16 cellular contexts compared by ENCODE assay signal in the genomic region with DNA sequence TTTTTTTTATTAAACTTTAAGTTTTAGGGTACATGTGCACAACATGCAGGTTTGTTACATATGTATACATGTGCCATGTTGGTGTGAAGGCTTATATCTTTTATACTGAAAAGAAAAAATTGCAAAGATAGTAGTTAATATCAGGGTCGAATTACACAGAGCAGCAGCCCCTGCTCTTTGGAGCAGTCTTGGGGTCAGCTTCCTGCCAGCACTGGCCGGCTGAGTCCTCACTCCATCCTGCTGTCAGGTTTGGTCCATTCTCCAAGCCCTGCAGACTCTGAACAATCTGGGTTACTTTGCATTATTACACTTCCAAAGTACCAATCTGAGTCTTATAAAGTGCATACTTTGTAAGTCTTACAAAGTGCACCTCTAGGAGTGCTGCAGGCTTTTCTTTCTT.
A peak's percentile ranks its signal among the peaks of the same experiment; 100 is the strongest.
DNase-seq lines count a peak whose midpoint lies in the region; ATAC-seq, FAIRE-seq and TF ChIP-seq lines count a peak whose summit lies in the region.
"Had no signal": no experiment of that assay in that cellular context is flagged by ENCODE, and none has a peak within 500 bp of the region (broad histone marks: within the 10 kb centered on the region; RNA-seq: fewer than 3 reads in every experiment).

No MANE protein-coding gene starts in this region.

- intact Hi-C loops in tibial artery (cut with DNase I; ENCODE audit: low total_unique reads): no loop called here

- H3K36me3 ChIP-seq in endodermal cell (ENCODE audit: control insufficient read depth, insufficient read depth, low read length) (no peaks in the 10 kb centered on the region), tibial artery (peaks cover 0 to 13% (median 12%) of the 10 kb centered on the region in 3 donors)

- H3K9me3 Mint-ChIP-seq in endodermal cell (no peaks in the 10 kb centered on the region), nephron progenitor cell (no peaks in the 10 kb centered on the region)
- H3K9me3 Mint-ChIP-seq: CD8-positive, alpha-beta T cell had no signal

- H3K27ac Mint-ChIP-seq in endodermal cell: no peak overlapping the region
- H3K27ac Mint-ChIP-seq in nephron progenitor cell: no peak overlapping the region
- H3K27ac Mint-ChIP-seq: CD14-positive monocyte; CD8-positive, alpha-beta T cell had no signal

- no peaks in the 10 kb centered on the region for H3K36me3 Mint-ChIP-seq in endodermal cell (ENCODE audit: low read depth)
- H3K36me3 Mint-ChIP-seq in nephron progenitor cell (ENCODE audit: low read depth): no peaks in the 10 kb centered on the region
- H3K36me3 Mint-ChIP-seq: CD14-positive monocyte; CD8-positive, alpha-beta T cell had no signal

- H3K27me3 ChIP-seq in endodermal cell (ENCODE audit: control insufficient read depth, insufficient read depth, low read length, poor library complexity, severe bottlenecking): no peaks in the 10 kb centered on the region
- H3K27me3 ChIP-seq in tibial artery: no peaks in the 10 kb centered on the region
- no peaks in the 10 kb centered on the region for H3K27me3 ChIP-seq in foreskin keratinocyte

- 44 to 71% methylated on average over 1 to 2 of the region's 2 CpGs for WGBS in endodermal cell (ENCODE audit: insufficient coverage in 1 of 2, insufficient read length in 1 of 2), 2 experiments

- no peaks in the 10 kb centered on the region for H3K4me1 ChIP-seq in endodermal cell (ENCODE audit: control insufficient read depth, insufficient read depth, low read length)
- H3K4me1 ChIP-seq in tibial artery: peaks cover 0 to 100% (median 34%) of the 10 kb centered on the region in 4 donors
- H3K4me1 ChIP-seq in foreskin keratinocyte: no peaks in the 10 kb centered on the region
- H3K4me1 ChIP-seq: A549 had no signal

- FAIRE-seq in urothelium cell line (lab: Jason Lieb, UNC): no peak
- FAIRE-seq: A549, GM12892 had no signal

- H3K9me3 ChIP-seq in endodermal cell (ENCODE audit: control insufficient read depth, low read length): no peaks in the 10 kb centered on the region
- H3K9me3 ChIP-seq in tibial artery: no peaks in the 10 kb centered on the region
- H3K9me3 ChIP-seq: A549 had no signal

- no peak overlapping the region for H3K4me3 ChIP-seq in endodermal cell (ENCODE audit: low read length)
- H3K4me3 ChIP-seq in tibial artery: no peak overlapping the region
- H3K4me3 ChIP-seq: A549 had no signal

- H3K4me3 Mint-ChIP-seq in endodermal cell (no peak overlapping the region), nephron progenitor cell (no peak overlapping the region)
- H3K4me3 Mint-ChIP-seq: CD14-positive monocyte; CD8-positive, alpha-beta T cell had no signal

- peak; percentile 41; the same call in 1 of the 3 replicates for ATAC-seq in SK-N-SH treated with all-trans-retinoic acid at 6 μM for 48 hours
- ATAC-seq in foreskin keratinocyte: no peak
- ATAC-seq: A549; CD8-positive, alpha-beta T cell had no signal

- no peak for DNase-seq in endodermal cell
- DNase-seq in nephron progenitor cell: peak; percentile 15
- DNase-seq in tibial artery: no peak
- no peak for DNase-seq in urothelium cell line (ENCODE audit: low spot score)
- DNase-seq in NCI-H2107 treated with DMSO at 0.1 percent for 48 hours (lab: John Stamatoyannopoulos, UW; ENCODE audit: unreplicated experiment): no peak
- no peak for DNase-seq in glomerular visceral epithelial cell (ENCODE audit: extremely low spot score)
- no peak for DNase-seq in foreskin keratinocyte
- DNase-seq: CD8-positive, alpha-beta T cell; COR-L47; DND-41; GDM1; H7 had no signal

- peaks cover 3% of the 10 kb centered on the region for H3K4me1 Mint-ChIP-seq in endodermal cell
- no peaks in the 10 kb centered on the region for H3K4me1 Mint-ChIP-seq in nephron progenitor cell
- H3K4me1 Mint-ChIP-seq: CD14-positive monocyte had no signal

- TF ChIP-seq CTCF in endodermal cell (conservative IDR thresholded peaks at IDR 0.05) (peak; percentile 35), nephron progenitor cell (IDR thresholded peaks at IDR 0.05) (no peak), tibial artery (IDR thresholded peaks at IDR 0.05) (no peak), foreskin keratinocyte (conservative IDR thresholded peaks at IDR 0.05) (no peak)

- no peak overlapping the region for H3K9ac ChIP-seq in endodermal cell (ENCODE audit: extremely low read depth, low read length, poor library complexity, severe bottlenecking)

- no peaks in the 10 kb centered on the region for H3K27me3 Mint-ChIP-seq in endodermal cell (ENCODE audit: insufficient read depth)
- no peaks in the 10 kb centered on the region for H3K27me3 Mint-ChIP-seq in nephron progenitor cell (ENCODE audit: low read depth, poor library complexity)

- H3K27ac ChIP-seq in endodermal cell (ENCODE audit: low read depth, low read length) (no peak overlapping the region), tibial artery (peak overlapping the region; percentile 58 to 72), foreskin keratinocyte (no peak overlapping the region)
- H3K27ac ChIP-seq: A549 had no signal

TF ChIP-seq in SK-N-SH treated with all-trans-retinoic acid at 6 μM for 48 hours, 23 proteins besides CTCF, POLR2A, EP300 and RAD21 (continues in another document):
- TF ChIP-seq, protein P1, sequence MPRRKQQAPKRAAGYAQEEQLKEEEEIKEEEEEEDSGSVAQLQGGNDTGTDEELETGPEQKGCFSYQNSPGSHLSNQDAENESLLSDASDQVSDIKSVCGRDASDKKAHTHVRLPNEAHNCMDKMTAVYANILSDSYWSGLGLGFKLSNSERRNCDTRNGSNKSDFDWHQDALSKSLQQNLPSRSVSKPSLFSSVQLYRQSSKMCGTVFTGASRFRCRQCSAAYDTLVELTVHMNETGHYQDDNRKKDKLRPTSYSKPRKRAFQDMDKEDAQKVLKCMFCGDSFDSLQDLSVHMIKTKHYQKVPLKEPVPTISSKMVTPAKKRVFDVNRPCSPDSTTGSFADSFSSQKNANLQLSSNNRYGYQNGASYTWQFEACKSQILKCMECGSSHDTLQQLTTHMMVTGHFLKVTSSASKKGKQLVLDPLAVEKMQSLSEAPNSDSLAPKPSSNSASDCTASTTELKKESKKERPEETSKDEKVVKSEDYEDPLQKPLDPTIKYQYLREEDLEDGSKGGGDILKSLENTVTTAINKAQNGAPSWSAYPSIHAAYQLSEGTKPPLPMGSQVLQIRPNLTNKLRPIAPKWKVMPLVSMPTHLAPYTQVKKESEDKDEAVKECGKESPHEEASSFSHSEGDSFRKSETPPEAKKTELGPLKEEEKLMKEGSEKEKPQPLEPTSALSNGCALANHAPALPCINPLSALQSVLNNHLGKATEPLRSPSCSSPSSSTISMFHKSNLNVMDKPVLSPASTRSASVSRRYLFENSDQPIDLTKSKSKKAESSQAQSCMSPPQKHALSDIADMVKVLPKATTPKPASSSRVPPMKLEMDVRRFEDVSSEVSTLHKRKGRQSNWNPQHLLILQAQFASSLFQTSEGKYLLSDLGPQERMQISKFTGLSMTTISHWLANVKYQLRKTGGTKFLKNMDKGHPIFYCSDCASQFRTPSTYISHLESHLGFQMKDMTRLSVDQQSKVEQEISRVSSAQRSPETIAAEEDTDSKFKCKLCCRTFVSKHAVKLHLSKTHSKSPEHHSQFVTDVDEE (CRISPR knock-in tag; IDR thresholded peaks at IDR 0.05): no peak
- TF ChIP-seq, protein P2, sequence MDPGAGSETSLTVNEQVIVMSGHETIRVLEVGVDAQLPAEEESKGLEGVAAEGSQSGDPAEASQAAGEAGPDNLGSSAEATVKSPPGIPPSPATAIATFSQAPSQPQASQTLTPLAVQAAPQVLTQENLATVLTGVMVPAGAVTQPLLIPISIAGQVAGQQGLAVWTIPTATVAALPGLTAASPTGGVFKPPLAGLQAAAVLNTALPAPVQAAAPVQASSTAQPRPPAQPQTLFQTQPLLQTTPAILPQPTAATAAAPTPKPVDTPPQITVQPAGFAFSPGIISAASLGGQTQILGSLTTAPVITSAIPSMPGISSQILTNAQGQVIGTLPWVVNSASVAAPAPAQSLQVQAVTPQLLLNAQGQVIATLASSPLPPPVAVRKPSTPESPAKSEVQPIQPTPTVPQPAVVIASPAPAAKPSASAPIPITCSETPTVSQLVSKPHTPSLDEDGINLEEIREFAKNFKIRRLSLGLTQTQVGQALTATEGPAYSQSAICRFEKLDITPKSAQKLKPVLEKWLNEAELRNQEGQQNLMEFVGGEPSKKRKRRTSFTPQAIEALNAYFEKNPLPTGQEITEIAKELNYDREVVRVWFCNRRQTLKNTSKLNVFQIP (CRISPR knock-in tag; IDR thresholded peaks at IDR 0.05; ENCODE audit: borderline replicate concordance, low read depth): no peak
- no peak for TF ChIP-seq ZFP3 (CRISPR knock-in tag; IDR thresholded peaks at IDR 0.05)
- TF ChIP-seq CSDC2 (CRISPR knock-in tag; IDR thresholded peaks at IDR 0.05): no peak
- no peak for TF ChIP-seq ZFP30 (CRISPR knock-in tag; IDR thresholded peaks at IDR 0.05)
- TF ChIP-seq, protein P3, sequence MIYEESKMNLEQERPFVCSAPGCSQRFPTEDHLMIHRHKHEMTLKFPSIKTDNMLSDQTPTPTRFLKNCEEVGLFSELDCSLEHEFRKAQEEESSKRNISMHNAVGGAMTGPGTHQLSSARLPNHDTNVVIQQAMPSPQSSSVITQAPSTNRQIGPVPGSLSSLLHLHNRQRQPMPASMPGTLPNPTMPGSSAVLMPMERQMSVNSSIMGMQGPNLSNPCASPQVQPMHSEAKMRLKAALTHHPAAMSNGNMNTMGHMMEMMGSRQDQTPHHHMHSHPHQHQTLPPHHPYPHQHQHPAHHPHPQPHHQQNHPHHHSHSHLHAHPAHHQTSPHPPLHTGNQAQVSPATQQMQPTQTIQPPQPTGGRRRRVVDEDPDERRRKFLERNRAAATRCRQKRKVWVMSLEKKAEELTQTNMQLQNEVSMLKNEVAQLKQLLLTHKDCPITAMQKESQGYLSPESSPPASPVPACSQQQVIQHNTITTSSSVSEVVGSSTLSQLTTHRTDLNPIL (CRISPR knock-in tag; IDR thresholded peaks at IDR 0.05; ENCODE audit: low read depth): no peak
- no peak for TF ChIP-seq SNAI2 (CRISPR knock-in tag; IDR thresholded peaks at IDR 0.05)
- TF ChIP-seq ZNF70 (CRISPR knock-in tag; IDR thresholded peaks at IDR 0.05): no peak
- TF ChIP-seq ESRRG (CRISPR knock-in tag; IDR thresholded peaks at IDR 0.05): no peak
- TF ChIP-seq ARNTL (CRISPR knock-in tag; IDR thresholded peaks at IDR 0.05; ENCODE audit: borderline replicate concordance, low read depth): no peak
- no peak for TF ChIP-seq OSR1 (CRISPR knock-in tag; IDR thresholded peaks at IDR 0.05)
- TF ChIP-seq TCF4 (CRISPR knock-in tag; IDR thresholded peaks at IDR 0.05; ENCODE audit: borderline replicate concordance): no peak
- no peak for TF ChIP-seq ZNF565 (CRISPR knock-in tag; conservative IDR thresholded peaks at IDR 0.05; ENCODE audit: low read depth)
- no peak for TF ChIP-seq ISL1 (CRISPR knock-in tag; IDR thresholded peaks at IDR 0.05)
- TF ChIP-seq ZNF8 (CRISPR knock-in tag; IDR thresholded peaks at IDR 0.05): no peak
- no peak for TF ChIP-seq PPARA (CRISPR knock-in tag; IDR thresholded peaks at IDR 0.05; ENCODE audit: borderline replicate concordance)
- no peak for TF ChIP-seq BACH2 (CRISPR knock-in tag; IDR thresholded peaks at IDR 0.05; ENCODE audit: borderline replicate concordance)

Comparison
In these comparisons a context has a peak if more than half of its experiments do, and no peak if none do; other contexts are left out.
1. H3K27ac ChIP-seq: peak in tibial artery (2 of 2); none in endodermal cell (single experiment) and foreskin keratinocyte (single experiment).